ENCODE assay signal across 19 cellular contexts in the genomic region with DNA sequence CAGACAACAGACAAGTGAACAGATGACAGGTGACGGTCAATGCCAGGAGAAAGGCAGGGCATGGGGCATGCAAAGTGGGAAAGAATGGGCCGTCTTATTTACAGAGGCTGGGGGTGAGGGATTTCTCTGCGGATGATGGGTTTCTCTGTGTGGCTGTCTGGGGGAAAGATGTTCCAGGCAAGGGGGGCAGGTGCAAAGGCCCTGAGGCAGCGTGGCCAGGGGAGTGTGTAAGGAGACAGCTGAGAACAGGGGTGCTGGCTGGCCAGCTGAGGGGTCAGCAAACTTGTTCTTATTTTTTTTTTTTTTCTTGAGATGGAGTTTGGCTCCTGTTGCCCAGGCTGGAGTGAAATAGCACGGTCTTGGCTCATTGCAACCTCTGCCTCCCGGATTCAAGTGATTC.
"Had no signal": no experiment of that assay in that cellular context is flagged by ENCODE, and none has a peak within 500 bp of the region (broad histone marks: within the 10 kb centered on the region; RNA-seq: fewer than 3 reads in every experiment).

No MANE protein-coding gene starts in this region.

- DNase-seq: dermis blood vessel endothelial cell; dorsolateral prefrontal cortex; effector CD4-positive, alpha-beta T cell; effector memory CD4-positive, alpha-beta T cell; foreskin keratinocyte; heart left ventricle; hypothalamus; immature natural killer cell; islet precursor cell; kidney; kidney glomerular epithelial cell; left ventricle myocardium superior; lower lobe of right lung; mesenchymal stem cell; mucosa of descending colon; naive B cell had no signal

- H3K4me3 Mint-ChIP-seq: immature natural killer cell, mesothelial cell of epicardium had no signal

- H3K9me3 Mint-ChIP-seq: immature natural killer cell had no signal

- H3K4me1 Mint-ChIP-seq: immature natural killer cell, mesothelial cell of epicardium, naive B cell had no signal

- ATAC-seq: foreskin keratinocyte, gastroesophageal sphincter, heart left ventricle, left lung, left ventricle myocardium superior, lower lobe of right lung had no signal

- H3K27me3 Mint-ChIP-seq: naive B cell had no signal

- H3K27ac Mint-ChIP-seq: mesothelial cell of epicardium had no signal
